Comparison of ENCODE assay signal across 30 cellular contexts in genomic region chr3:121839962-121840361, GRCh38.
"Had no signal": no experiment of that assay in that cellular context is flagged by ENCODE, and none has a peak within 500 bp of the region (broad histone marks: within the 10 kb centered on the region; RNA-seq: fewer than 3 reads in every experiment).

No MANE protein-coding gene starts in this region.

- H3K27me3 Mint-ChIP-seq: dendritic cell treated with granulocyte-macrophage colony-stimulating factor and Interleukin-4, amounts not matched to agents 40 ng/mL and 50 ng/mL, for 4 days; effector memory CD8-positive, alpha-beta T cell had no signal

- H3K4me2 ChIP-seq: hepatocyte had no signal

- H3K9me3 Mint-ChIP-seq: dendritic cell treated with granulocyte-macrophage colony-stimulating factor and Interleukin-4, amounts not matched to agents 40 ng/mL and 50 ng/mL, for 4 days; effector memory CD8-positive, alpha-beta T cell had no signal

- H3K27ac ChIP-seq: colonic mucosa, coronary artery, dorsolateral prefrontal cortex, epithelial cell of prostate, esophagus muscularis mucosa, esophagus squamous epithelium, foreskin keratinocyte, gastrocnemius medialis, gastroesophageal sphincter, heart left ventricle, heart right ventricle, hepatocyte had no signal

- H3K27ac Mint-ChIP-seq: dendritic cell treated with granulocyte-macrophage colony-stimulating factor and Interleukin-4, amounts not matched to agents 40 ng/mL and 50 ng/mL, for 4 days; effector memory CD8-positive, alpha-beta T cell; endodermal cell had no signal

- FAIRE-seq: colon, endometrium, endothelial cell of umbilical vein, frontal cortex had no signal

- DNase-seq: colonic mucosa; cortex of kidney; dermis blood vessel endothelial cell; dorsolateral prefrontal cortex; effector CD4-positive, alpha-beta T cell; effector CD8-positive, alpha-beta T cell; effector memory CD4-positive, alpha-beta T cell; effector memory CD8-positive, alpha-beta T cell; endodermal cell; erythroblast; esophagus squamous epithelium; foreskin fibroblast; foreskin keratinocyte; foreskin melanocyte; gastrocnemius medialis; glutamatergic neuron; head of caudate nucleus; heart left ventricle; heart right ventricle had no signal

- ATAC-seq: effector memory CD8-positive, alpha-beta T cell; esophagus mucosa; foreskin keratinocyte; gastrocnemius medialis; gastroesophageal sphincter; heart left ventricle; heart right ventricle had no signal

- H3K9me3 ChIP-seq: colonic mucosa, esophagus muscularis mucosa, esophagus squamous epithelium, gastrocnemius medialis, gastroesophageal sphincter, heart left ventricle, heart right ventricle had no signal

- H3K4me3 ChIP-seq: colonic mucosa, coronary artery, dorsolateral prefrontal cortex, esophagus muscularis mucosa, esophagus squamous epithelium, gastrocnemius medialis, gastroesophageal sphincter, heart left ventricle, heart right ventricle, hepatocyte had no signal

- H3K4me1 ChIP-seq: colonic mucosa, foreskin keratinocyte had no signal

- H3K36me3 ChIP-seq: colonic mucosa, esophagus muscularis mucosa, esophagus squamous epithelium, gastroesophageal sphincter had no signal

- H3K79me2 ChIP-seq: hepatocyte had no signal

- H3K4me3 Mint-ChIP-seq: dendritic cell treated with granulocyte-macrophage colony-stimulating factor and Interleukin-4, amounts not matched to agents 40 ng/mL and 50 ng/mL, for 4 days; effector memory CD8-positive, alpha-beta T cell; endodermal cell had no signal

- H2AFZ ChIP-seq: hepatocyte had no signal

- H3K27me3 ChIP-seq: colonic mucosa, dorsolateral prefrontal cortex, esophagus muscularis mucosa, esophagus squamous epithelium, foreskin keratinocyte, gastrocnemius medialis, gastroesophageal sphincter, heart left ventricle, heart right ventricle had no signal
